ENCODE assay signal across 13 cellular contexts in the genomic region with DNA sequence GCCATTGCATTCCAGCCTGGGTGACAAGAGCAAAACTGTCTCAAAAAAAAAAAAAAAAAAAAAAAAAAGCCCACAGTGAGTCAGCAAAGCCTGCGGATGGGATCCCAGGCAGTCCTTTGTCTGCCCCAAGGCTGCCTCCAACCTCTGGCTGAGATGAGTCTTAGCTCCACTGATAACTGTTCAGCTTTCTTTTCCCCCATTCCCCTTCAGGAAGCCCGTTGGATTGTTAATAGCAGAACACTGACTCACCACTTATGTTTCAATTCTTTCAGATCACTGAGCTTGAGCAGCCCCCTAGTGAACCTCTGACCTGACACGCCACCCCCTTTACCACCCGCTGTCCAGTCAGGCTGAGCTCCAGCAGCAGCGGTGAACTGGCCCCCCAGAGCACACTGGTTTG. TPM values are rescaled to one million over a fixed set of nuclear protein-coding genes. Genes with fewer than 3 reads are reported as not detected.
DNase-seq lines count a peak whose midpoint lies in the region; FAIRE-seq and TF ChIP-seq lines count a peak whose summit lies in the region.
"Had no signal": no experiment of that assay in that cellular context is flagged by ENCODE, and none has a peak within 500 bp of the region (broad histone marks: within the 10 kb centered on the region; RNA-seq: fewer than 3 reads in every experiment).

No MANE protein-coding gene starts in this region.

- H3K4me3 Mint-ChIP-seq in chondrocyte (ENCODE audit: unreplicated experiment) (peak overlapping the region; percentile 31), neural crest cell (no peak overlapping the region)
- H3K4me3 Mint-ChIP-seq: memory B cell, WTC11 had no signal

- FAIRE-seq in GM19239 (lab: Jason Lieb, UNC), result no peak

- no peaks in the 10 kb centered on the region for H3K27me3 Mint-ChIP-seq in chondrocyte (ENCODE audit: low read depth)
- no peaks in the 10 kb centered on the region for H3K27me3 Mint-ChIP-seq in neural crest cell (ENCODE audit: low read depth)

- peaks cover 3% of the 10 kb centered on the region for H3K9me3 Mint-ChIP-seq in chondrocyte (ENCODE audit: low read depth)
- H3K9me3 Mint-ChIP-seq in neural crest cell, result no peaks in the 10 kb centered on the region
- H3K9me3 Mint-ChIP-seq: memory B cell, WTC11 had no signal

- H3K27ac Mint-ChIP-seq in chondrocyte (ENCODE audit: unreplicated experiment) (peak overlapping the region; percentile 70), neural crest cell (ENCODE audit: unreplicated experiment) (peak overlapping the region; percentile 97)
- H3K27ac Mint-ChIP-seq: memory B cell, WTC11 had no signal

- TF ChIP-seq CTCF in chondrocyte (IDR thresholded peaks at IDR 0.05), result no peak
- TF ChIP-seq CTCF in neural crest cell (conservative IDR thresholded peaks at IDR 0.05), result no peak

- H3K36me3 Mint-ChIP-seq in chondrocyte (ENCODE audit: low read depth), result peaks cover 6% of the 10 kb centered on the region
- H3K36me3 Mint-ChIP-seq in neural crest cell (ENCODE audit: low read depth), result no peaks in the 10 kb centered on the region
- H3K36me3 Mint-ChIP-seq: memory B cell, WTC11 had no signal

- H3K4me1 Mint-ChIP-seq in chondrocyte (ENCODE audit: low read depth) (peaks cover 66% of the 10 kb centered on the region), neural crest cell (peaks cover 41% of the 10 kb centered on the region)
- H3K4me1 Mint-ChIP-seq: memory B cell had no signal

- DNase-seq in Daoy (ENCODE audit: low read depth) (peak; percentile 96), MV-4-11 (lab: John Stamatoyannopoulos, UW) (peak; percentile 69), chondrocyte (ENCODE audit: low spot score) (no peak), neural crest cell (ENCODE audit: low read depth, low spot score) (peak; percentile 5), GM19238 (ENCODE audit: insufficient read length, low spot score) (no peak), RPMI8226 (no peak), GM19239 (ENCODE audit: insufficient read length, low spot score) (no peak), SHP77 treated with DMSO at 0.1 percent for 48 hours (lab: John Stamatoyannopoulos, UW) (no peak)
- DNase-seq: erythroblast; stimulated activated CD4-positive, alpha-beta T cell treated with anti-CD3 and anti-CD28 coated beads, Interleukin-15, amount 100 ng/mL, for 24 hours; stimulated activated naive CD8-positive, alpha-beta T cell treated with anti-CD3 and anti-CD28 coated beads, Interleukin-15, Interleukin-2, amounts not matched to agents 100 U/mL and 50 U/mL, for 24 hours had no signal

RNA-seq across cellular contexts. Expression of a gene that starts 57.5 kb away (rescaled TPM):
- total RNA-seq in Daoy (2014; rRNA removed; shearing (Covaris generic)), result 1.8 and 2.3 TPM in 2 replicates
- total RNA-seq in chondrocyte (33.4 to 39.8 TPM (median 34.8 TPM) in 3 replicates), neural crest cell (0.19 and 0.61 TPM in 2 replicates)

Comparison
In these comparisons a context has a peak if more than half of its experiments do, and no peak if none do; other contexts are left out.
1. DNase-seq: peak in Daoy (single experiment), MV-4-11 (single experiment) and neural crest cell (single experiment); none in chondrocyte (single experiment), GM19238 (single experiment), RPMI8226 (single experiment), GM19239 (single experiment) and SHP77 treated with DMSO at 0.1 percent for 48 hours (single experiment).
2. RNA of a gene that starts 57.5 kb away (total RNA-seq): 33.4 to 39.8 TPM in chondrocyte; 1.8 to 2.3 TPM in Daoy and 0.19 to 0.61 TPM in neural crest cell; every median in the first group is over 10 times any median in the second.